1 cellular context compared by ENCODE assay signal in the genomic region with DNA sequence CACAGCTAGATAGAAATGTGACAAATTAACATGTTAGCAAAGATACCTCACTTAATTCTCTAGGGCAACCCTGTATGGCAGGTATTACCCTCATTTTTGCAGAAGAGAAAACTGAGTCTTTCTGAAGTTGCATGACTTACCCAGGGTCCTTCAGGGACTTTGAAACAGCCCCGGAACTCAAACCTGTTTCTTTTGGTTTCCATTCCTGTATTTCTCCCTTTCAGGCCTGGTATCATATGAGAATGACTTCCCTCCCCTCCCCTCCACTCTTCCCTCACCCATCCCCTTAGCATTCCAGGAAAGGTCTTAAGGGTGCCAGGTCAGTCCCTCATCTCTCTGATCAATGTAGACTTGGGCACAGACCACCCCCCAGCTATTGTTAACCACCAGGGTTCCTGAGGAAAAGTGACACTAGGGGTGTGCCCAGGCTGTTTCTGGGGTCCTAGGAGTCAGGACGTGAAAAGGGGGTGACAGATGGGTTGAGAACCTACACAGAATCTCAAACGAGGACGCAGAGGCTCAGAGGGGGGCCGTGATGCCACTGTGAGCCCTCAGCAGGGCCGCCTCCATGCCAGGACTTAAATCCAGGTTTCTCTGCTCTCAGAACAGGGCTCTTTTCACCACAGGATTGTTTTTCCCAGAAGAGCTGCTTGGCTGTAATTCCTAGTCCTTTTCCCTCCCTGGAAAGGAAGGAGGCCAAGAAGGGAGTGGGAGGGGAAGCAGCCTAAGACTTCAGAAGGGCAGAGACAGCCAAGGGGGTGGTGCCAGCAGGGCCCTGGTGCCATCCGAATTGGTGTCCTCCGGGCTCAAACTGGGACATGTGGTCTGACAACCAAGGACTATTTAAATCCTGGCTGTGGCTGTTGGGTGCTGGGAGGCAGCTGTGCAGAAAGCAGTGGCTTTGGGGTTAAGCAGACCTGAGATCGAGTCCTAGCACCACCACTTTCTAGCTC.
TF ChIP-seq lines count a peak whose summit lies in the region.

No MANE protein-coding gene starts in this region.

TF ChIP-seq in GM23338, 12 proteins besides CTCF, POLR2A, EP300 and RAD21 (continued from another document):
- TF ChIP-seq, protein P1, sequence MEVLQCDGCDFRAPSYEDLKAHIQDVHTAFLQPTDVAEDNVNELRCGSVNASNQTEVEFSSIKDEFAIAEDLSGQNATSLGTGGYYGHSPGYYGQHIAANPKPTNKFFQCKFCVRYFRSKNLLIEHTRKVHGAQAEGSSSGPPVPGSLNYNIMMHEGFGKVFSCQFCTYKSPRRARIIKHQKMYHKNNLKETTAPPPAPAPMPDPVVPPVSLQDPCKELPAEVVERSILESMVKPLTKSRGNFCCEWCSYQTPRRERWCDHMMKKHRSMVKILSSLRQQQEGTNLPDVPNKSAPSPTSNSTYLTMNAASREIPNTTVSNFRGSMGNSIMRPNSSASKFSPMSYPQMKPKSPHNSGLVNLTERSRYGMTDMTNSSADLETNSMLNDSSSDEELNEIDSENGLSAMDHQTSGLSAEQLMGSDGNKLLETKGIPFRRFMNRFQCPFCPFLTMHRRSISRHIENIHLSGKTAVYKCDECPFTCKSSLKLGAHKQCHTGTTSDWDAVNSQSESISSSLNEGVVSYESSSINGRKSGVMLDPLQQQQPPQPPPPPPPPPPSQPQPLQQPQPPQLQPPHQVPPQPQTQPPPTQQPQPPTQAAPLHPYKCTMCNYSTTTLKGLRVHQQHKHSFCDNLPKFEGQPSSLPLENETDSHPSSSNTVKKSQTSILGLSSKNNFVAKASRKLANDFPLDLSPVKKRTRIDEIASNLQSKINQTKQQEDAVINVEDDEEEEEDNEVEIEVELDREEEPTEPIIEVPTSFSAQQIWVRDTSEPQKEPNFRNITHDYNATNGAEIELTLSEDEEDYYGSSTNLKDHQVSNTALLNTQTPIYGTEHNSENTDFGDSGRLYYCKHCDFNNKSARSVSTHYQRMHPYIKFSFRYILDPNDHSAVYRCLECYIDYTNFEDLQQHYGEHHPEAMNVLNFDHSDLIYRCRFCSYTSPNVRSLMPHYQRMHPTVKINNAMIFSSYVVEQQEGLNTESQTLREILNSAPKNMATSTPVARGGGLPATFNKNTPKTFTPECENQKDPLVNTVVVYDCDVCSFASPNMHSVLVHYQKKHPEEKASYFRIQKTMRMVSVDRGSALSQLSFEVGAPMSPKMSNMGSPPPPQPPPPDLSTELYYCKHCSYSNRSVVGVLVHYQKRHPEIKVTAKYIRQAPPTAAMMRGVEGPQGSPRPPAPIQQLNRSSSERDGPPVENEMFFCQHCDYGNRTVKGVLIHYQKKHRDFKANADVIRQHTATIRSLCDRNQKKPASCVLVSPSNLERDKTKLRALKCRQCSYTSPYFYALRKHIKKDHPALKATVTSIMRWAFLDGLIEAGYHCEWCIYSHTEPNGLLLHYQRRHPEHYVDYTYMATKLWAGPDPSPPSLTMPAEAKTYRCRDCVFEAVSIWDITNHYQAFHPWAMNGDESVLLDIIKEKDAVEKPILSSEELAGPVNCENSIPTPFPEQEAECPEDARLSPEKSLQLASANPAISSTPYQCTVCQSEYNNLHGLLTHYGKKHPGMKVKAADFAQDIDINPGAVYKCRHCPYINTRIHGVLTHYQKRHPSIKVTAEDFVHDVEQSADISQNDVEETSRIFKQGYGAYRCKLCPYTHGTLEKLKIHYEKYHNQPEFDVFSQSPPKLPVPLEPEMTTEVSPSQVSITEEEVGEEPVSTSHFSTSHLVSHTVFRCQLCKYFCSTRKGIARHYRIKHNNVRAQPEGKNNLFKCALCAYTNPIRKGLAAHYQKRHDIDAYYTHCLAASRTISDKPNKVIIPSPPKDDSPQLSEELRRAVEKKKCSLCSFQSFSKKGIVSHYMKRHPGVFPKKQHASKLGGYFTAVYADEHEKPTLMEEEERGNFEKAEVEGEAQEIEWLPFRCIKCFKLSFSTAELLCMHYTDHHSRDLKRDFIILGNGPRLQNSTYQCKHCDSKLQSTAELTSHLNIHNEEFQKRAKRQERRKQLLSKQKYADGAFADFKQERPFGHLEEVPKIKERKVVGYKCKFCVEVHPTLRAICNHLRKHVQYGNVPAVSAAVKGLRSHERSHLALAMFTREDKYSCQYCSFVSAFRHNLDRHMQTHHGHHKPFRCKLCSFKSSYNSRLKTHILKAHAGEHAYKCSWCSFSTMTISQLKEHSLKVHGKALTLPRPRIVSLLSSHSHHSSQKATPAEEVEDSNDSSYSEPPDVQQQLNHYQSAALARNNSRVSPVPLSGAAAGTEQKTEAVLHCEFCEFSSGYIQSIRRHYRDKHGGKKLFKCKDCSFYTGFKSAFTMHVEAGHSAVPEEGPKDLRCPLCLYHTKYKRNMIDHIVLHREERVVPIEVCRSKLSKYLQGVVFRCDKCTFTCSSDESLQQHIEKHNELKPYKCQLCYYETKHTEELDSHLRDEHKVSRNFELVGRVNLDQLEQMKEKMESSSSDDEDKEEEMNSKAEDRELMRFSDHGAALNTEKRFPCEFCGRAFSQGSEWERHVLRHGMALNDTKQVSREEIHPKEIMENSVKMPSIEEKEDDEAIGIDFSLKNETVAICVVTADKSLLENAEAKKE (CRISPR knock-in tag; IDR thresholded peaks at IDR 0.05) = no peak
- no peak for TF ChIP-seq REST (IDR thresholded peaks at IDR 0.05; ENCODE audit: unreplicated experiment)
- TF ChIP-seq NANOG (IDR thresholded peaks at IDR 0.05; ENCODE audit: borderline replicate concordance) = no peak
- TF ChIP-seq, protein P2, sequence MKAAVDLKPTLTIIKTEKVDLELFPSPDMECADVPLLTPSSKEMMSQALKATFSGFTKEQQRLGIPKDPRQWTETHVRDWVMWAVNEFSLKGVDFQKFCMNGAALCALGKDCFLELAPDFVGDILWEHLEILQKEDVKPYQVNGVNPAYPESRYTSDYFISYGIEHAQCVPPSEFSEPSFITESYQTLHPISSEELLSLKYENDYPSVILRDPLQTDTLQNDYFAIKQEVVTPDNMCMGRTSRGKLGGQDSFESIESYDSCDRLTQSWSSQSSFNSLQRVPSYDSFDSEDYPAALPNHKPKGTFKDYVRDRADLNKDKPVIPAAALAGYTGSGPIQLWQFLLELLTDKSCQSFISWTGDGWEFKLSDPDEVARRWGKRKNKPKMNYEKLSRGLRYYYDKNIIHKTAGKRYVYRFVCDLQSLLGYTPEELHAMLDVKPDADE (IDR thresholded peaks at IDR 0.05) = no peak
- no peak for TF ChIP-seq JUNB (IDR thresholded peaks at IDR 0.05; ENCODE audit: unreplicated experiment)
- TF ChIP-seq POLR2AphosphoS5 (IDR thresholded peaks at IDR 0.05; ENCODE audit: low read depth) = no peak
- no peak for TF ChIP-seq EZH2 (IDR thresholded peaks at IDR 0.05; ENCODE audit: low read depth, unreplicated experiment)
